ENCODE assay signal across 9 cellular contexts in the genomic region with DNA sequence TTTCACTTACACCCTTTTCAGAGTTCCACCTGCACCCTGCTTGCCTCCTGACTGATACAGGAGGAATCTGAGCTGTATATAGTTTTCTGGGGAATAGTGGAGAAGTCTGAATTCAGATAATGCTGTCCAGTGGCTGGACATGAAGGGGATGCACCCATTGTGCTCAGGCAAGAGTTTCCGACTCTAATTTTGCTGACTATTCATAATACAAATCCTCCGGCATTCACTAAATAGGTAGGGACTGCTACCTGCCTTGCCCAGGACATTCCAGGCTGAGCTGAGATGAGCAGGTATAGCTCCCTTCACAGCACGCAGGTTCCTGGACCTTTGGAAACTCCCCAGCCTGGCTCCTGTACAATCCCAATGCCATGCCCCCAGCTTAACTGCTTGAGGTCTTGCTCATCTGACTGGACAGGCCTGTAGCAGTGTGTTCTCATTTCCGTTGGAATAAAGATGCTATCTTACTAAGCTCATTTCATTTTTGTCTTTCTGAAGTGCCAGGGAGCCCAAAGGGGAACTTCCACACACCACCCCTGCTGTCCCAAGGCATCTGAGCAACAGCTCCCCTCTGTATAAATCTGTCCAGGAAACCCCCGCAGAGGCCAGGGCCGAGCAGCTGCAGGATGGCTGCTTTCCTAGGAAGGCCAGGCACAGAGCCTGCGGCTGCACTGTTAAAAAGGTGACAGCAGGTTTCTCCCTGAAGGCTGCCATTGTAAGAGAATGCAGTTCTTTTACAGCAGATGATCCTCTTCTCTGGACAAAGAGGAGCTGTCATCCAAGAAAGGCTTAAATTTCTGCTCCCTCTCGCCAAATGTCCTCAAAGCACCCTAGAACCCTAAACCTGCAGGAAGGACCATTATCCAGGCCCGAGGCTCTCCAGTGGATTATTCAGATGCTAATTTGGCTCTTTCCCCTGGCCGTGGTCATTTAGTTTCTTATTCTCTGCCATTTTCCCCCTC. TPM values are rescaled to one million over a fixed set of nuclear protein-coding genes. Genes with fewer than 3 reads are reported as not detected.
DNase-seq lines count a peak whose midpoint lies in the region; ATAC-seq and TF ChIP-seq lines count a peak whose summit lies in the region.
"Had no signal": no experiment of that assay in that cellular context is flagged by ENCODE, and none has a peak within 500 bp of the region (broad histone marks: within the 10 kb centered on the region; RNA-seq: fewer than 3 reads in every experiment).

No MANE protein-coding gene starts in this region.

- no peak for TF ChIP-seq CTCF in PC-3 (conservative IDR thresholded peaks at IDR 0.05; ENCODE audit: low read depth, low read length)

- H3K9me2 ChIP-seq in PC-3 (replicated peaks; ENCODE audit: low read length), result no peaks in the 10 kb centered on the region

- no TSS peak for BruUV-seq in PC-3 (replicated peaks; lab: Mats Ljungman, UMichigan)

- no peaks in the 10 kb centered on the region for H3K79me2 ChIP-seq in PC-3 (ENCODE audit: low read length)

- H3F3A ChIP-seq in PC-3 (ENCODE audit: low read length, unreplicated experiment), result no peaks in the 10 kb centered on the region

- H3K4me3 Mint-ChIP-seq in activated T-cell treated with anti-CD3 and anti-CD28 coated beads, Interleukin-2, amount 50 U/mL, for 4 hours, result no peak overlapping the region

- no peaks in the 10 kb centered on the region for H3K36me3 Mint-ChIP-seq in activated T-cell treated with anti-CD3 and anti-CD28 coated beads, Interleukin-2, amount 50 U/mL, for 4 hours (ENCODE audit: insufficient read depth)

- H2AFZ ChIP-seq in PC-3 (ENCODE audit: low read length), result no peak overlapping the region

- intact Hi-C loops in PC-3 (cut with micrococcal nuclease), result no loop called here

- no peak overlapping the region for H3K9ac ChIP-seq in PC-3 (ENCODE audit: low read length)

- peaks cover 2% of the 10 kb centered on the region for H3K27me3 Mint-ChIP-seq in activated T-cell treated with anti-CD3 and anti-CD28 coated beads, Interleukin-2, amount 50 U/mL, for 4 hours (ENCODE audit: low read depth)

- ATAC-seq in GM18870 (IDR thresholded peaks at IDR 0.05; ENCODE audit: unreplicated experiment), result peak; percentile 80
- peak; percentile 82 for ATAC-seq in HG02623 (IDR thresholded peaks at IDR 0.05; ENCODE audit: unreplicated experiment)
- peak; percentile 14; the same call in 1 of the 2 replicates for ATAC-seq in PC-3
- ATAC-seq in HG02970 (IDR thresholded peaks at IDR 0.05; ENCODE audit: low FRiP score, unreplicated experiment), result no peak
- ATAC-seq in activated T-cell treated with anti-CD3 and anti-CD28 coated beads, Interleukin-2, amount 50 U/mL, for 4 hours, result no peak

- no peaks in the 10 kb centered on the region for H3K4me1 Mint-ChIP-seq in activated T-cell treated with anti-CD3 and anti-CD28 coated beads, Interleukin-2, amount 50 U/mL, for 4 hours (ENCODE audit: low read depth)

- no peaks in the 10 kb centered on the region for H3K27me3 ChIP-seq in PC-3 (ENCODE audit: low read length)
- H3K27me3 ChIP-seq: thyroid gland had no signal

- POLR2A ChIA-PET in PC-3 (lab: Charles Lee; ENCODE audit: unreplicated experiment), result interaction anchor here (0.5 kb wide), 1 partner anchor 27 kb away, joined by 9 read pairs; no protein-coding TSS in a partner anchor

- CTCF ChIA-PET in PC-3 (lab: Charles Lee), result no interaction called here

- 0 out of 2 replicates have a peak, but pooled peaks cover 6% of the 10 kb centered on the region for H3K4me1 ChIP-seq in PC-3 (ENCODE audit: insufficient read depth, low read length)
- H3K4me1 ChIP-seq: thyroid gland had no signal

- H3K4me3 ChIP-seq in PC-3 (ENCODE audit: low read length), result no peak overlapping the region
- H3K4me3 ChIP-seq: thyroid gland had no signal

- H3K4me2 ChIP-seq in PC-3 (ENCODE audit: low read length), result no peak overlapping the region

- H3K9me3 Mint-ChIP-seq in activated T-cell treated with anti-CD3 and anti-CD28 coated beads, Interleukin-2, amount 50 U/mL, for 4 hours, result no peaks in the 10 kb centered on the region

- no peak overlapping the region for H3K27ac ChIP-seq in PC-3 (ENCODE audit: low read length)
- H3K27ac ChIP-seq: thyroid gland had no signal

- DNase-seq in PC-3 (no peak), myocyte (ENCODE audit: low read depth) (peak; percentile 22), T-helper 1 cell (no peak), AG20443 (ENCODE audit: low spot score) (no peak)
- DNase-seq in activated T-cell treated with anti-CD3 and anti-CD28 coated beads, Interleukin-2, amount 50 U/mL, for 4 hours, result no peak
- DNase-seq: thyroid gland had no signal

- H3K36me3 ChIP-seq in PC-3 (ENCODE audit: low read depth, low read length), result no peaks in the 10 kb centered on the region
- H3K36me3 ChIP-seq: thyroid gland had no signal

- no peaks in the 10 kb centered on the region for H3K9me3 ChIP-seq in PC-3 (ENCODE audit: low read length)
- H3K9me3 ChIP-seq: thyroid gland had no signal

- no peaks in the 10 kb centered on the region for H4K20me1 ChIP-seq in PC-3 (ENCODE audit: low read length)

RNA-seq across cellular contexts. Expression of gene VASH2, which starts 21.7 kb away (rescaled TPM):
- total RNA-seq in PC-3 (2014; rRNA removed), result 4.7 TPM in 2 replicates
- 75.0 and 113 TPM in 2 replicates for total RNA-seq in myocyte
- polyA plus RNA-seq in myocyte (2012), result 57.7 TPM
- total RNA-seq in activated T-cell treated with anti-CD3 and anti-CD28 coated beads, Interleukin-2, amount 50 U/mL, for 4 hours, result 1 to 10 TPM in 1 of 3 donors, under 1 TPM in 2; 0.20 to 1.3 (median 0.58) TPM

Comparison
In these comparisons a context has a peak if more than half of its experiments do, and no peak if none do; other contexts are left out.
1. ATAC-seq: peak in GM18870 (single experiment), HG02623 (single experiment) and PC-3 (single experiment); none in HG02970 (single experiment) and activated T-cell treated with anti-CD3 and anti-CD28 coated beads, Interleukin-2, amount 50 U/mL, for 4 hours (0 of 2).
2. RNA of gene VASH2, which starts 21.7 kb away (total RNA-seq): 75.0 to 113 TPM in myocyte; 4.7 TPM in PC-3 and 0.20 to 1.3 TPM in activated T-cell treated with anti-CD3 and anti-CD28 coated beads, Interleukin-2, amount 50 U/mL, for 4 hours; every median in the first group is over 10 times any median in the second.